In the genomic region with DNA sequence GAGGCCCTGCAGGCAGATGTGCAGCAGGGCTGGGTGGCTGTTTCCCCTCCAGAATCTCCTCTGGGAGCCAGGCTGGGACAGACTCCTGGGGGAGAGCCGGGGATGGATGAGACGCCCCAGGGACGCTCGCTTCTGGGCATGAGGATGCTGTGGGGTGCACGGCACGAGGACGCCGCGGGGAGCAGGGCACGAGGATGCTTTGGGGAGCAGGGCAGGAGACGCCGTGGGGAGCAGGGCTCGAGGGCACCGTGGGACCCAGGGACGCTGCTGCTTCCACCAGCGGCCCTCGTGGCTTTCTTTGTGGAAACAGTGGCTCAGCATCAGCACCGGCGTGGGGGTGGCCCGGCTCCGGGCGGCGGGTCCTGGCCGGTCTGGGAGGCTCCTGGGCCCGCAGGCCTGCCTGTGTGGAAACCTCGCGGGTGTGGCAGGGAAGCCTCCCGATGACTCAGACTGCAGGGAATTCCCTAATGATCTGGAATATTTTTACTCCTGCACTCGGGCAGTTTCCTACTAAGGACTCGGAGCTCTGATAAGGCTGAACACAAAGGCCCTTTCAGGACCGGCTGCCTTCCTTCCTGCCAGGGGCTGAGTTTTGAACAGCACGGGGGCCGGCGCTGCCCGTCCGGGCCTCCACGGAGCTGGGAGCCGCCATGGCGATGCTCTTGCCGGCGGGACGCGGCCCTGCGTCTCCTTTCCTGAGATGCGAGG, we compare ENCODE assay signal across 9 cellular contexts.
DNase-seq lines count a peak whose midpoint lies in the region; ATAC-seq and TF ChIP-seq lines count a peak whose summit lies in the region.
"Had no signal": no experiment of that assay in that cellular context is flagged by ENCODE, and none has a peak within 500 bp of the region (broad histone marks: within the 10 kb centered on the region; RNA-seq: fewer than 3 reads in every experiment).

No MANE protein-coding gene starts in this region.

- POLR2A ChIA-PET in naive thymus-derived CD8-positive, alpha-beta T cell (lab: Charles Lee) = no interaction called here

- peaks cover 1 to 16% (median 10%) of the 10 kb centered on the region in 4 donors for H3K4me1 Mint-ChIP-seq in naive thymus-derived CD8-positive, alpha-beta T cell

- no peak overlapping the region for H2BK15ac ChIP-seq in mesendoderm (replicated peaks; ENCODE audit: low read depth)

- H3K4me2 ChIP-seq in mesendoderm (ENCODE audit: low read length) = no peak overlapping the region

- H3K27ac ChIP-seq in epithelial cell of prostate (no peak overlapping the region), mesendoderm (ENCODE audit: low read depth, low read length) (no peak overlapping the region), aorta (ENCODE audit: low read depth in 1 of 2, low read length in 2 of 2) (no peak overlapping the region)
- H3K27ac ChIP-seq: WERI-Rb-1 had no signal

- H3K79me2 ChIP-seq in mesendoderm (ENCODE audit: control insufficient read depth, insufficient read depth, low read length) = no peaks in the 10 kb centered on the region

- H3K18ac ChIP-seq in mesendoderm (ENCODE audit: low read length) = no peak overlapping the region

- H3K36me3 ChIP-seq in MG63 = no peaks in the 10 kb centered on the region
- H3K36me3 ChIP-seq in mesendoderm (ENCODE audit: control insufficient read depth, insufficient read depth, low read length) = no peaks in the 10 kb centered on the region
- H3K36me3 ChIP-seq in aorta (ENCODE audit: control insufficient read depth in 1 of 2, insufficient read depth in 2 of 2, low read length in 1 of 2) = peaks cover 0 to under 1% of the 10 kb centered on the region in 2 donors

- no peak overlapping the region for H4K5ac ChIP-seq in mesendoderm (ENCODE audit: low read length)

- intact Hi-C loops in aorta (cut with DNase I) = loop anchor here (5.0 to 10.0 kb wide), 2 partner anchors 56 to 63 kb away; a partner anchor contains a TSS

- no peaks in the 10 kb centered on the region for H3K9me3 Mint-ChIP-seq in naive thymus-derived CD8-positive, alpha-beta T cell

- H3K4me3 Mint-ChIP-seq in naive thymus-derived CD8-positive, alpha-beta T cell = peak overlapping the region in 1 of 10 donors; percentile 24

- no peak overlapping the region for H3K23ac ChIP-seq in mesendoderm (ENCODE audit: low read length)

- peak overlapping the region in 1 of 10 donors; percentile 92 for H3K27ac Mint-ChIP-seq in naive thymus-derived CD8-positive, alpha-beta T cell

- H3K9me3 ChIP-seq in MG63 = no peaks in the 10 kb centered on the region
- H3K9me3 ChIP-seq in aorta (ENCODE audit: control insufficient read depth, low read length) = no peaks in the 10 kb centered on the region

- no peaks in the 10 kb centered on the region for H3K27me3 ChIP-seq in MG63
- H3K27me3 ChIP-seq in mesendoderm (ENCODE audit: insufficient read depth, low read length, poor library complexity) = no peaks in the 10 kb centered on the region
- H3K27me3 ChIP-seq in aorta (ENCODE audit: control insufficient read depth in 1 of 2, insufficient read depth in 2 of 2, low read length in 1 of 2) = no peaks in the 10 kb centered on the region

- peaks cover 0 to 41% (median 6%) of the 10 kb centered on the region in 3 donors for H3K36me3 Mint-ChIP-seq in naive thymus-derived CD8-positive, alpha-beta T cell

- no peaks in the 10 kb centered on the region for H3K27me3 Mint-ChIP-seq in naive thymus-derived CD8-positive, alpha-beta T cell

- no peak overlapping the region for H3K4ac ChIP-seq in mesendoderm (ENCODE audit: low read depth, low read length)

- TF ChIP-seq CTCF in GM13976 (IDR thresholded peaks at IDR 0.05; ENCODE audit: borderline replicate concordance, control extremely low read depth, extremely low read depth, insufficient read depth, missing control alignments) = no peak

- H3K4me1 ChIP-seq in mesendoderm (ENCODE audit: control insufficient read depth, low read depth, low read length) (no peaks in the 10 kb centered on the region), aorta (ENCODE audit: control insufficient read depth in 1 of 2, insufficient read depth in 2 of 2, low read length in 2 of 2) (no peaks in the 10 kb centered on the region)

- peak; percentile 81 for ATAC-seq in aorta (ENCODE audit: low FRiP score)
- no peak for ATAC-seq in naive thymus-derived CD8-positive, alpha-beta T cell
- ATAC-seq: stimulated activated naive CD8-positive, alpha-beta T cell treated with anti-CD3 and anti-CD28 coated beads, Interleukin-15, Interleukin-2, amounts not matched to agents 100 U/mL and 50 U/mL, for 24 hours had no signal

- H4K8ac ChIP-seq in mesendoderm (ENCODE audit: low read depth, low read length) = no peak overlapping the region

- in situ Hi-C loops in GM13976 (cut with MboI; ENCODE audit: low sequenced_read_pairs, unreplicated experiment) = no loop called here

- no peaks in the 10 kb centered on the region for H3K79me1 ChIP-seq in mesendoderm (ENCODE audit: low read length)

- no peak overlapping the region for H2BK120ac ChIP-seq in mesendoderm (ENCODE audit: low read depth, low read length)

- WGBS in mesendoderm (ENCODE audit: extremely low coverage, insufficient coverage, low lambda C conversion rate) = no CpG with 5 or more reads among the region's 45 CpGs
- 28 to 32% methylated on average over 45 of the region's 45 CpGs for WGBS in aorta, 2 donors

- H3K56ac ChIP-seq in mesendoderm (ENCODE audit: low read length) = no peak overlapping the region

- H2AK5ac ChIP-seq in mesendoderm (ENCODE audit: low read length) = no peak overlapping the region

- DNase-seq in MG63 (peak; percentile 58), epithelial cell of prostate (ENCODE audit: low read depth, low spot score) (peak; percentile 2), mesendoderm (peak; percentile 71), aorta (peak; percentile 80 to 92), GM13976 (ENCODE audit: low spot score) (no peak), DMS114 treated with DMSO at 0.1 percent for 48 hours (lab: John Stamatoyannopoulos, UW; ENCODE audit: unreplicated experiment) (no peak)
- no peak for DNase-seq in naive thymus-derived CD8-positive, alpha-beta T cell
- DNase-seq: stimulated activated naive CD8-positive, alpha-beta T cell treated with anti-CD3 and anti-CD28 coated beads, Interleukin-15, Interleukin-2, amounts not matched to agents 100 U/mL and 50 U/mL, for 24 hours; WERI-Rb-1 had no signal

- no peak overlapping the region for H3K4me3 ChIP-seq in MG63
- no peak overlapping the region for H3K4me3 ChIP-seq in mesendoderm (ENCODE audit: low read length)
- no peak overlapping the region for H3K4me3 ChIP-seq in aorta (ENCODE audit: low read length in 2 of 2)

- no peak overlapping the region for H2BK5ac ChIP-seq in mesendoderm (ENCODE audit: low read length)

- H3K9ac ChIP-seq in mesendoderm (ENCODE audit: low read length) = no peak overlapping the region

Comparison
In these comparisons a context has a peak if more than half of its experiments do, and no peak if none do; other contexts are left out.
1. DNase-seq: peak in MG63 (single experiment), epithelial cell of prostate (single experiment), mesendoderm (single experiment) and aorta (2 of 2); none in GM13976 (single experiment), naive thymus-derived CD8-positive, alpha-beta T cell (0 of 10) and DMS114 treated with DMSO at 0.1 percent for 48 hours (single experiment).